8 cellular contexts compared by ENCODE assay signal in genomic region chr16:27268376-27269299, GRCh38. TPM values are rescaled to one million over a fixed set of nuclear protein-coding genes. Genes with fewer than 3 reads are reported as not detected.
DNase-seq lines count a peak whose midpoint lies in the region; ATAC-seq and TF ChIP-seq lines count a peak whose summit lies in the region.

Gene NSMCE1, minus strand, starts transcription at chr16:27268772. Its CDS starts 11,202 bp downstream, at chr16:27257570.

- H4K20me1 ChIP-seq in DOHH2 (ENCODE audit: control insufficient read depth, insufficient read depth, low read depth, low read length): no peaks in the 10 kb centered on the region
- H4K20me1 ChIP-seq in Karpas-422 (ENCODE audit: insufficient read depth, low read depth, low read length): no peaks in the 10 kb centered on the region

- H3K27ac ChIP-seq in DOHH2 (ENCODE audit: low read depth, low read length) (peak within 1 kb of the TSS; percentile 80), Karpas-422 (ENCODE audit: low read length) (no peak within 1 kb of the TSS)

- ATAC-seq in GM21786 (IDR thresholded peaks at IDR 0.05; ENCODE audit: unreplicated experiment): peak; percentile 92
- peak; percentile 98 for ATAC-seq in activated T-helper 17 cell treated with anti-CD3 and anti-CD28 coated beads, Interleukin-2, amount 50 U/mL, for 72 hours (replicated peaks)
- peak; percentile 98 to 99 for ATAC-seq in naive thymus-derived CD8-positive, alpha-beta T cell

- peak; percentile 99 for DNase-seq in Karpas-422
- DNase-seq in RKO (ENCODE audit: low spot score): peak; percentile 95
- DNase-seq in fibroblast of mammary gland (ENCODE audit: low read depth): peak; percentile 96
- DNase-seq in naive thymus-derived CD8-positive, alpha-beta T cell: peak; percentile 85 to 98 (median 94)
- peak; percentile 80 to 95 (median 89) for DNase-seq in stimulated activated naive CD4-positive, alpha-beta T cell (lab: John Stamatoyannopoulos, UW)

- no peaks in the 10 kb centered on the region for H3K27me3 Mint-ChIP-seq in activated T-helper 17 cell treated with anti-CD3 and anti-CD28 coated beads, Interleukin-2, amount 50 U/mL, for 72 hours
- H3K27me3 Mint-ChIP-seq in naive thymus-derived CD8-positive, alpha-beta T cell: no peaks in the 10 kb centered on the region

- H3K9me2 ChIP-seq in DOHH2 (replicated peaks; ENCODE audit: control insufficient read depth, low read length): no peaks in the 10 kb centered on the region
- H3K9me2 ChIP-seq in Karpas-422 (replicated peaks; ENCODE audit: insufficient read depth, low read length): no peaks in the 10 kb centered on the region

- H3K9me3 ChIP-seq in DOHH2 (ENCODE audit: control insufficient read depth, insufficient read depth, low read length): no peaks in the 10 kb centered on the region
- H3K9me3 ChIP-seq in Karpas-422 (ENCODE audit: low read length): no peaks in the 10 kb centered on the region

- POLR2A ChIA-PET in naive thymus-derived CD8-positive, alpha-beta T cell (lab: Charles Lee): interaction anchor here (0.6 to 3.4 kb wide), 7 partner anchors 15 to 99 kb away, joined by 3 to 36 read pairs (median 4); no protein-coding TSS in a partner anchor

- H3K4me3 ChIP-seq in DOHH2 (ENCODE audit: low read length): peak within 1 kb of the TSS; percentile 83
- H3K4me3 ChIP-seq in Karpas-422 (ENCODE audit: low read length): peak within 1 kb of the TSS; percentile 88
- H3K4me3 ChIP-seq in fibroblast of mammary gland (ENCODE audit: control insufficient read depth, low read depth, low read length): peak within 1 kb of the TSS; percentile 95

- peak within 1 kb of the TSS; percentile 84; the same call in 1 of the 2 replicates for H2AFZ ChIP-seq in Karpas-422 (ENCODE audit: low read length)

- H3K79me2 ChIP-seq in DOHH2 (ENCODE audit: control insufficient read depth, low read length) (peaks cover 39% of the 10 kb centered on the region), Karpas-422 (ENCODE audit: low read length) (peaks cover 21% of the 10 kb centered on the region)

- H3K4me3 Mint-ChIP-seq in activated T-helper 17 cell treated with anti-CD3 and anti-CD28 coated beads, Interleukin-2, amount 50 U/mL, for 72 hours: peak within 1 kb of the TSS; percentile 96
- H3K4me3 Mint-ChIP-seq in naive thymus-derived CD8-positive, alpha-beta T cell: peak within 1 kb of the TSS; percentile 92 to 100 (median 98)

- no peaks in the 10 kb centered on the region for H3K27me3 ChIP-seq in DOHH2 (ENCODE audit: control insufficient read depth, low read length)
- no peaks in the 10 kb centered on the region for H3K27me3 ChIP-seq in Karpas-422 (ENCODE audit: low read length)

- peaks cover 90% of the 10 kb centered on the region for H3K4me1 ChIP-seq in DOHH2 (ENCODE audit: control insufficient read depth, low read length)
- peaks cover 24% of the 10 kb centered on the region for H3K4me1 ChIP-seq in Karpas-422 (ENCODE audit: low read length)

- H3K27ac Mint-ChIP-seq in activated T-helper 17 cell treated with anti-CD3 and anti-CD28 coated beads, Interleukin-2, amount 50 U/mL, for 72 hours: peak within 1 kb of the TSS; percentile 97
- H3K27ac Mint-ChIP-seq in naive thymus-derived CD8-positive, alpha-beta T cell: peak within 1 kb of the TSS; percentile 98 to 100 (median 99)

- peaks cover 40% of the 10 kb centered on the region for H3K36me3 Mint-ChIP-seq in activated T-helper 17 cell treated with anti-CD3 and anti-CD28 coated beads, Interleukin-2, amount 50 U/mL, for 72 hours (ENCODE audit: low read depth)
- H3K36me3 Mint-ChIP-seq in naive thymus-derived CD8-positive, alpha-beta T cell: peaks cover 0 to 7% (median 2%) of the 10 kb centered on the region in 3 donors

- TF ChIP-seq CTCF in DOHH2 (IDR thresholded peaks at IDR 0.05; ENCODE audit: low read depth, low read length, poor library complexity, severe bottlenecking): peak; percentile 10
- TF ChIP-seq CTCF in fibroblast of mammary gland (conservative IDR thresholded peaks at IDR 0.05; ENCODE audit: control insufficient read depth, insufficient read depth, low read depth, low read length): peak; percentile 19

- peaks cover 37% of the 10 kb centered on the region for H3F3A ChIP-seq in DOHH2 (ENCODE audit: control insufficient read depth, insufficient read depth)

- H3K36me3 ChIP-seq in DOHH2 (ENCODE audit: control insufficient read depth, low read length) (peaks cover 8% of the 10 kb centered on the region; the same call in 1 of the 2 replicates), Karpas-422 (ENCODE audit: insufficient read depth, low read length) (no peaks in the 10 kb centered on the region)

- peaks cover 3% of the 10 kb centered on the region for H3K9me3 Mint-ChIP-seq in activated T-helper 17 cell treated with anti-CD3 and anti-CD28 coated beads, Interleukin-2, amount 50 U/mL, for 72 hours
- H3K9me3 Mint-ChIP-seq in naive thymus-derived CD8-positive, alpha-beta T cell: no peaks in the 10 kb centered on the region

- H3K4me2 ChIP-seq in DOHH2 (ENCODE audit: low read length) (peak within 1 kb of the TSS; percentile 87), Karpas-422 (ENCODE audit: low read depth, low read length, poor library complexity, severe bottlenecking) (peak within 1 kb of the TSS; percentile 92)

- peaks cover 41% of the 10 kb centered on the region for H3K4me1 Mint-ChIP-seq in activated T-helper 17 cell treated with anti-CD3 and anti-CD28 coated beads, Interleukin-2, amount 50 U/mL, for 72 hours
- H3K4me1 Mint-ChIP-seq in naive thymus-derived CD8-positive, alpha-beta T cell: peaks cover 40 to 82% (median 73%) of the 10 kb centered on the region in 4 donors

- peak within 1 kb of the TSS; percentile 90 for H3K9ac ChIP-seq in Karpas-422 (ENCODE audit: low read length)

RNA-seq across cellular contexts. Expression of gene NSMCE1, which starts in this region (rescaled TPM):
- 59.2 and 77.8 TPM in 2 replicates for total RNA-seq in Karpas-422 (2014; rRNA removed; shearing (Covaris generic); ENCODE audit: low replicate concordance)
- 10 to 100 TPM; 59.6 to 99.8 TPM for total RNA-seq in activated T-helper 17 cell treated with anti-CD3 and anti-CD28 coated beads, Interleukin-2, amount 50 U/mL, for 72 hours
- 10 to 100 TPM; 81.8 to 85.0 TPM for total RNA-seq in naive thymus-derived CD8-positive, alpha-beta T cell
- polyA plus RNA-seq in naive thymus-derived CD8-positive, alpha-beta T cell: 100 to 1,000 TPM; 177 to 209 (median 185) TPM
